ENCODE assay signal across 1 cellular context in the genomic region with DNA sequence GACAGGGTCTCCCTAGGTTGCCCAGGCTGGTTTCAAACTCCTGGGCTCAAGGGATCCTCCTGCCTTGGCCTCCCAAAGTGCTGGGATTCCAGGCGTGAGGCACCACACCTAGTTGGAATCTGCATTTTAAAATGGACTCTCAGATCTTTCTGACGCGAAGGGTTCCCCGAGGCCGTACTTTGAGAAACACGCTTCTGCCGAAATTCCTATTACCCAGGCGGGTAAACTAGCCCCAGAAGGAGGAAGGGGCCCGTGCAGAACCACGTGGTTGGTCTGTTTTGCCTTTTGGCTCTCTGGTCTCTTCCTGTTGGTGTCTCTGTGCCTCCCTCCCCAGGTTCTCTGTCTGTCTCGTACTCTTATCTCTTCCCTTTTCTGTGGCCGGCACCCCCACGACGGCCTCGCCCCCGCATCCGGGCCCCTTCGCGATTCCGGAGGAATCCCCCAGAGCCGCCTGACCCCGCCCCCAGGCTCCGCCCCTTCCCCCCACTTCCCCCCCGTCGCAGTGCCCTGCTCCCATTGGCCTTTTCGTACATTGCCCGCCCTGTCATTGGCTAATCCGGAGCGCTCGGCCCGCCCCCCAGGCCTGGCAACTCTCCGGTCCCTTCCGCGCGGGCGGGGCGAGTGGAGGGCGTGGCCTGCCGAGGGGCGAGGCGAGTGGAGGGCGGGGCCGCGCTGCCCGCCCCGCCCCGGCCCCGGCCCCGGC.
TF ChIP-seq lines count a peak whose summit lies in the region.

A gene (plus strand): TSS at position 689 of the 703 bp plus-strand sequence. CDS start 12,354 bp downstream, outside the sequence.

TF ChIP-seq in K562, 482 proteins besides CTCF, POLR2A, EP300 and RAD21 (continued from another document and continues in another):
- TF ChIP-seq SMAD1 (IDR thresholded peaks at IDR 0.05; ENCODE audit: low read depth, low read length, partially characterized antibody), result no peak
- TF ChIP-seq TGIF2 (CRISPR knock-in tag; IDR thresholded peaks at IDR 0.05), result no peak
- TF ChIP-seq ADNP (tag; IDR thresholded peaks at IDR 0.05), result no peak
- no peak for TF ChIP-seq KDM2B (CRISPR knock-in tag; IDR thresholded peaks at IDR 0.05)
- TF ChIP-seq DACH1 (IDR thresholded peaks at IDR 0.05; ENCODE audit: partially characterized antibody), result no peak
- peak; percentile 92 for TF ChIP-seq MBD2 (IDR thresholded peaks at IDR 0.05; ENCODE audit: borderline replicate concordance, low read depth)
- TF ChIP-seq, protein P1, sequence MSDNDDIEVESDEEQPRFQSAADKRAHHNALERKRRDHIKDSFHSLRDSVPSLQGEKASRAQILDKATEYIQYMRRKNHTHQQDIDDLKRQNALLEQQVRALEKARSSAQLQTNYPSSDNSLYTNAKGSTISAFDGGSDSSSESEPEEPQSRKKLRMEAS (CRISPR knock-in tag; IDR thresholded peaks at IDR 0.05), result peak; percentile 83
- TF ChIP-seq KLF6 (CRISPR knock-in tag; IDR thresholded peaks at IDR 0.05; ENCODE audit: borderline replicate concordance), result no peak
- TF ChIP-seq, protein P2, sequence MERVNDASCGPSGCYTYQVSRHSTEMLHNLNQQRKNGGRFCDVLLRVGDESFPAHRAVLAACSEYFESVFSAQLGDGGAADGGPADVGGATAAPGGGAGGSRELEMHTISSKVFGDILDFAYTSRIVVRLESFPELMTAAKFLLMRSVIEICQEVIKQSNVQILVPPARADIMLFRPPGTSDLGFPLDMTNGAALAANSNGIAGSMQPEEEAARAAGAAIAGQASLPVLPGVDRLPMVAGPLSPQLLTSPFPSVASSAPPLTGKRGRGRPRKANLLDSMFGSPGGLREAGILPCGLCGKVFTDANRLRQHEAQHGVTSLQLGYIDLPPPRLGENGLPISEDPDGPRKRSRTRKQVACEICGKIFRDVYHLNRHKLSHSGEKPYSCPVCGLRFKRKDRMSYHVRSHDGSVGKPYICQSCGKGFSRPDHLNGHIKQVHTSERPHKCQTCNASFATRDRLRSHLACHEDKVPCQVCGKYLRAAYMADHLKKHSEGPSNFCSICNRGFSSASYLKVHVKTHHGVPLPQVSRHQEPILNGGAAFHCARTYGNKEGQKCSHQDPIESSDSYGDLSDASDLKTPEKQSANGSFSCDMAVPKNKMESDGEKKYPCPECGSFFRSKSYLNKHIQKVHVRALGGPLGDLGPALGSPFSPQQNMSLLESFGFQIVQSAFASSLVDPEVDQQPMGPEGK (CRISPR knock-in tag; IDR thresholded peaks at IDR 0.05; ENCODE audit: borderline replicate concordance), result no peak
- TF ChIP-seq SRSF7 (optimal IDR thresholded peaks at IDR 0.05; ENCODE audit: low read depth, low read length), result no peak
- peak; percentile 68 for TF ChIP-seq GABPB1 (CRISPR knock-in tag; IDR thresholded peaks at IDR 0.05)
- TF ChIP-seq, protein P3, sequence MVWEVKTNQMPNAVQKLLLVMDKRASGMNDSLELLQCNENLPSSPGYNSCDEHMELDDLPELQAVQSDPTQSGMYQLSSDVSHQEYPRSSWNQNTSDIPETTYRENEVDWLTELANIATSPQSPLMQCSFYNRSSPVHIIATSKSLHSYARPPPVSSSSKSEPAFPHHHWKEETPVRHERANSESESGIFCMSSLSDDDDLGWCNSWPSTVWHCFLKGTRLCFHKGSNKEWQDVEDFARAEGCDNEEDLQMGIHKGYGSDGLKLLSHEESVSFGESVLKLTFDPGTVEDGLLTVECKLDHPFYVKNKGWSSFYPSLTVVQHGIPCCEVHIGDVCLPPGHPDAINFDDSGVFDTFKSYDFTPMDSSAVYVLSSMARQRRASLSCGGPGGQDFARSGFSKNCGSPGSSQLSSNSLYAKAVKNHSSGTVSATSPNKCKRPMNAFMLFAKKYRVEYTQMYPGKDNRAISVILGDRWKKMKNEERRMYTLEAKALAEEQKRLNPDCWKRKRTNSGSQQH (CRISPR knock-in tag; IDR thresholded peaks at IDR 0.05), result no peak
- TF ChIP-seq ARID1B (IDR thresholded peaks at IDR 0.05), result peak; percentile 77
- TF ChIP-seq GTF2A2 (tag; IDR thresholded peaks at IDR 0.05), result no peak
- no peak for TF ChIP-seq HNRNPUL1 (IDR thresholded peaks at IDR 0.05; ENCODE audit: low read length)
- TF ChIP-seq, protein P4, sequence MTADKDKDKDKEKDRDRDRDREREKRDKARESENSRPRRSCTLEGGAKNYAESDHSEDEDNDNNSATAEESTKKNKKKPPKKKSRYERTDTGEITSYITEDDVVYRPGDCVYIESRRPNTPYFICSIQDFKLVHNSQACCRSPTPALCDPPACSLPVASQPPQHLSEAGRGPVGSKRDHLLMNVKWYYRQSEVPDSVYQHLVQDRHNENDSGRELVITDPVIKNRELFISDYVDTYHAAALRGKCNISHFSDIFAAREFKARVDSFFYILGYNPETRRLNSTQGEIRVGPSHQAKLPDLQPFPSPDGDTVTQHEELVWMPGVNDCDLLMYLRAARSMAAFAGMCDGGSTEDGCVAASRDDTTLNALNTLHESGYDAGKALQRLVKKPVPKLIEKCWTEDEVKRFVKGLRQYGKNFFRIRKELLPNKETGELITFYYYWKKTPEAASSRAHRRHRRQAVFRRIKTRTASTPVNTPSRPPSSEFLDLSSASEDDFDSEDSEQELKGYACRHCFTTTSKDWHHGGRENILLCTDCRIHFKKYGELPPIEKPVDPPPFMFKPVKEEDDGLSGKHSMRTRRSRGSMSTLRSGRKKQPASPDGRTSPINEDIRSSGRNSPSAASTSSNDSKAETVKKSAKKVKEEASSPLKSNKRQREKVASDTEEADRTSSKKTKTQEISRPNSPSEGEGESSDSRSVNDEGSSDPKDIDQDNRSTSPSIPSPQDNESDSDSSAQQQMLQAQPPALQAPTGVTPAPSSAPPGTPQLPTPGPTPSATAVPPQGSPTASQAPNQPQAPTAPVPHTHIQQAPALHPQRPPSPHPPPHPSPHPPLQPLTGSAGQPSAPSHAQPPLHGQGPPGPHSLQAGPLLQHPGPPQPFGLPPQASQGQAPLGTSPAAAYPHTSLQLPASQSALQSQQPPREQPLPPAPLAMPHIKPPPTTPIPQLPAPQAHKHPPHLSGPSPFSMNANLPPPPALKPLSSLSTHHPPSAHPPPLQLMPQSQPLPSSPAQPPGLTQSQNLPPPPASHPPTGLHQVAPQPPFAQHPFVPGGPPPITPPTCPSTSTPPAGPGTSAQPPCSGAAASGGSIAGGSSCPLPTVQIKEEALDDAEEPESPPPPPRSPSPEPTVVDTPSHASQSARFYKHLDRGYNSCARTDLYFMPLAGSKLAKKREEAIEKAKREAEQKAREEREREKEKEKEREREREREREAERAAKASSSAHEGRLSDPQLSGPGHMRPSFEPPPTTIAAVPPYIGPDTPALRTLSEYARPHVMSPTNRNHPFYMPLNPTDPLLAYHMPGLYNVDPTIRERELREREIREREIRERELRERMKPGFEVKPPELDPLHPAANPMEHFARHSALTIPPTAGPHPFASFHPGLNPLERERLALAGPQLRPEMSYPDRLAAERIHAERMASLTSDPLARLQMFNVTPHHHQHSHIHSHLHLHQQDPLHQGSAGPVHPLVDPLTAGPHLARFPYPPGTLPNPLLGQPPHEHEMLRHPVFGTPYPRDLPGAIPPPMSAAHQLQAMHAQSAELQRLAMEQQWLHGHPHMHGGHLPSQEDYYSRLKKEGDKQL (CRISPR knock-in tag; IDR thresholded peaks at IDR 0.05; ENCODE audit: borderline replicate concordance), result no peak
- no peak for TF ChIP-seq ZNF785 (CRISPR knock-in tag; IDR thresholded peaks at IDR 0.05)
- no peak for TF ChIP-seq ILK (tag; IDR thresholded peaks at IDR 0.05; ENCODE audit: borderline replicate concordance, low read depth)
- TF ChIP-seq, protein P5, sequence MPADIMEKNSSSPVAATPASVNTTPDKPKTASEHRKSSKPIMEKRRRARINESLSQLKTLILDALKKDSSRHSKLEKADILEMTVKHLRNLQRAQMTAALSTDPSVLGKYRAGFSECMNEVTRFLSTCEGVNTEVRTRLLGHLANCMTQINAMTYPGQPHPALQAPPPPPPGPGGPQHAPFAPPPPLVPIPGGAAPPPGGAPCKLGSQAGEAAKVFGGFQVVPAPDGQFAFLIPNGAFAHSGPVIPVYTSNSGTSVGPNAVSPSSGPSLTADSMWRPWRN (IDR thresholded peaks at IDR 0.05; ENCODE audit: low read depth), result no peak
- no peak for TF ChIP-seq ZFP30 (CRISPR knock-in tag; IDR thresholded peaks at IDR 0.05; ENCODE audit: borderline replicate concordance)
- TF ChIP-seq ZNF408 (CRISPR knock-in tag; IDR thresholded peaks at IDR 0.05; ENCODE audit: low read depth), result no peak
- TF ChIP-seq HNRNPH1 (optimal IDR thresholded peaks at IDR 0.05; ENCODE audit: low read depth, low read length), result no peak
- TF ChIP-seq ZNF224 (CRISPR knock-in tag; IDR thresholded peaks at IDR 0.05), result no peak
- TF ChIP-seq DMBX1 (CRISPR knock-in tag; IDR thresholded peaks at IDR 0.05; ENCODE audit: borderline replicate concordance), result no peak
- TF ChIP-seq, protein P6, sequence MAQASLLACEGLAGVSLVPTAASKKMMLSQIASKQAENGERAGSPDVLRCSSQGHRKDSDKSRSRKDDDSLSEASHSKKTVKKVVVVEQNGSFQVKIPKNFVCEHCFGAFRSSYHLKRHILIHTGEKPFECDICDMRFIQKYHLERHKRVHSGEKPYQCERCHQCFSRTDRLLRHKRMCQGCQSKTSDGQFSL (CRISPR knock-in tag; IDR thresholded peaks at IDR 0.05), result peak; percentile 97
- TF ChIP-seq, protein P6 (tag; IDR thresholded peaks at IDR 0.05), result peak in 1 of 2 experiments; percentile 94; a peak in 2 of 4 replicates
- TF ChIP-seq, protein P7, sequence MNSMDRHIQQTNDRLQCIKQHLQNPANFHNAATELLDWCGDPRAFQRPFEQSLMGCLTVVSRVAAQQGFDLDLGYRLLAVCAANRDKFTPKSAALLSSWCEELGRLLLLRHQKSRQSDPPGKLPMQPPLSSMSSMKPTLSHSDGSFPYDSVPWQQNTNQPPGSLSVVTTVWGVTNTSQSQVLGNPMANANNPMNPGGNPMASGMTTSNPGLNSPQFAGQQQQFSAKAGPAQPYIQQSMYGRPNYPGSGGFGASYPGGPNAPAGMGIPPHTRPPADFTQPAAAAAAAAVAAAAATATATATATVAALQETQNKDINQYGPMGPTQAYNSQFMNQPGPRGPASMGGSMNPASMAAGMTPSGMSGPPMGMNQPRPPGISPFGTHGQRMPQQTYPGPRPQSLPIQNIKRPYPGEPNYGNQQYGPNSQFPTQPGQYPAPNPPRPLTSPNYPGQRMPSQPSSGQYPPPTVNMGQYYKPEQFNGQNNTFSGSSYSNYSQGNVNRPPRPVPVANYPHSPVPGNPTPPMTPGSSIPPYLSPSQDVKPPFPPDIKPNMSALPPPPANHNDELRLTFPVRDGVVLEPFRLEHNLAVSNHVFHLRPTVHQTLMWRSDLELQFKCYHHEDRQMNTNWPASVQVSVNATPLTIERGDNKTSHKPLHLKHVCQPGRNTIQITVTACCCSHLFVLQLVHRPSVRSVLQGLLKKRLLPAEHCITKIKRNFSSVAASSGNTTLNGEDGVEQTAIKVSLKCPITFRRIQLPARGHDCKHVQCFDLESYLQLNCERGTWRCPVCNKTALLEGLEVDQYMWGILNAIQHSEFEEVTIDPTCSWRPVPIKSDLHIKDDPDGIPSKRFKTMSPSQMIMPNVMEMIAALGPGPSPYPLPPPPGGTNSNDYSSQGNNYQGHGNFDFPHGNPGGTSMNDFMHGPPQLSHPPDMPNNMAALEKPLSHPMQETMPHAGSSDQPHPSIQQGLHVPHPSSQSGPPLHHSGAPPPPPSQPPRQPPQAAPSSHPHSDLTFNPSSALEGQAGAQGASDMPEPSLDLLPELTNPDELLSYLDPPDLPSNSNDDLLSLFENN (IDR thresholded peaks at IDR 0.05; ENCODE audit: low read depth in 2 of 2, low read length in 2 of 2), result no peak
- TF ChIP-seq, protein P8, sequence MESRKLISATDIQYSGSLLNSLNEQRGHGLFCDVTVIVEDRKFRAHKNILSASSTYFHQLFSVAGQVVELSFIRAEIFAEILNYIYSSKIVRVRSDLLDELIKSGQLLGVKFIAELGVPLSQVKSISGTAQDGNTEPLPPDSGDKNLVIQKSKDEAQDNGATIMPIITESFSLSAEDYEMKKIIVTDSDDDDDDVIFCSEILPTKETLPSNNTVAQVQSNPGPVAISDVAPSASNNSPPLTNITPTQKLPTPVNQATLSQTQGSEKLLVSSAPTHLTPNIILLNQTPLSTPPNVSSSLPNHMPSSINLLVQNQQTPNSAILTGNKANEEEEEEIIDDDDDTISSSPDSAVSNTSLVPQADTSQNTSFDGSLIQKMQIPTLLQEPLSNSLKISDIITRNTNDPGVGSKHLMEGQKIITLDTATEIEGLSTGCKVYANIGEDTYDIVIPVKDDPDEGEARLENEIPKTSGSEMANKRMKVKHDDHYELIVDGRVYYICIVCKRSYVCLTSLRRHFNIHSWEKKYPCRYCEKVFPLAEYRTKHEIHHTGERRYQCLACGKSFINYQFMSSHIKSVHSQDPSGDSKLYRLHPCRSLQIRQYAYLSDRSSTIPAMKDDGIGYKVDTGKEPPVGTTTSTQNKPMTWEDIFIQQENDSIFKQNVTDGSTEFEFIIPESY (CRISPR knock-in tag; IDR thresholded peaks at IDR 0.05), result no peak; the same call in 1 of the 2 replicates
- TF ChIP-seq, protein P9, sequence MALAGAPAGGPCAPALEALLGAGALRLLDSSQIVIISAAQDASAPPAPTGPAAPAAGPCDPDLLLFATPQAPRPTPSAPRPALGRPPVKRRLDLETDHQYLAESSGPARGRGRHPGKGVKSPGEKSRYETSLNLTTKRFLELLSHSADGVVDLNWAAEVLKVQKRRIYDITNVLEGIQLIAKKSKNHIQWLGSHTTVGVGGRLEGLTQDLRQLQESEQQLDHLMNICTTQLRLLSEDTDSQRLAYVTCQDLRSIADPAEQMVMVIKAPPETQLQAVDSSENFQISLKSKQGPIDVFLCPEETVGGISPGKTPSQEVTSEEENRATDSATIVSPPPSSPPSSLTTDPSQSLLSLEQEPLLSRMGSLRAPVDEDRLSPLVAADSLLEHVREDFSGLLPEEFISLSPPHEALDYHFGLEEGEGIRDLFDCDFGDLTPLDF (CRISPR knock-in tag; IDR thresholded peaks at IDR 0.05), result no peak
- no peak for TF ChIP-seq YBX1 (IDR thresholded peaks at IDR 0.05)
- no peak for TF ChIP-seq HSF4 (CRISPR knock-in tag; IDR thresholded peaks at IDR 0.05; ENCODE audit: borderline replicate concordance)
- TF ChIP-seq ASH1L (IDR thresholded peaks at IDR 0.05; ENCODE audit: borderline replicate concordance, low read depth, partially characterized antibody), result peak; percentile 59
- TF ChIP-seq TAF15 (IDR thresholded peaks at IDR 0.05; ENCODE audit: low read depth, low read length), result no peak
- TF ChIP-seq ZNF79 (CRISPR knock-in tag; IDR thresholded peaks at IDR 0.05; ENCODE audit: low read depth), result no peak
- no peak for TF ChIP-seq CREBBP (IDR thresholded peaks at IDR 0.05; ENCODE audit: low read depth, low read length)
- TF ChIP-seq CBFB (CRISPR knock-in tag; IDR thresholded peaks at IDR 0.05), result no peak
- TF ChIP-seq, protein P10, sequence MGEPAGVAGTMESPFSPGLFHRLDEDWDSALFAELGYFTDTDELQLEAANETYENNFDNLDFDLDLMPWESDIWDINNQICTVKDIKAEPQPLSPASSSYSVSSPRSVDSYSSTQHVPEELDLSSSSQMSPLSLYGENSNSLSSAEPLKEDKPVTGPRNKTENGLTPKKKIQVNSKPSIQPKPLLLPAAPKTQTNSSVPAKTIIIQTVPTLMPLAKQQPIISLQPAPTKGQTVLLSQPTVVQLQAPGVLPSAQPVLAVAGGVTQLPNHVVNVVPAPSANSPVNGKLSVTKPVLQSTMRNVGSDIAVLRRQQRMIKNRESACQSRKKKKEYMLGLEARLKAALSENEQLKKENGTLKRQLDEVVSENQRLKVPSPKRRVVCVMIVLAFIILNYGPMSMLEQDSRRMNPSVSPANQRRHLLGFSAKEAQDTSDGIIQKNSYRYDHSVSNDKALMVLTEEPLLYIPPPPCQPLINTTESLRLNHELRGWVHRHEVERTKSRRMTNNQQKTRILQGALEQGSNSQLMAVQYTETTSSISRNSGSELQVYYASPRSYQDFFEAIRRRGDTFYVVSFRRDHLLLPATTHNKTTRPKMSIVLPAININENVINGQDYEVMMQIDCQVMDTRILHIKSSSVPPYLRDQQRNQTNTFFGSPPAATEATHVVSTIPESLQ (CRISPR knock-in tag; IDR thresholded peaks at IDR 0.05), result no peak
- TF ChIP-seq POLR3A (IDR thresholded peaks at IDR 0.05; ENCODE audit: borderline replicate concordance, extremely low read depth, insufficient read depth, insufficient read length), result no peak
